Comparison of ENCODE assay signal across 1 cellular context in the genomic region with DNA sequence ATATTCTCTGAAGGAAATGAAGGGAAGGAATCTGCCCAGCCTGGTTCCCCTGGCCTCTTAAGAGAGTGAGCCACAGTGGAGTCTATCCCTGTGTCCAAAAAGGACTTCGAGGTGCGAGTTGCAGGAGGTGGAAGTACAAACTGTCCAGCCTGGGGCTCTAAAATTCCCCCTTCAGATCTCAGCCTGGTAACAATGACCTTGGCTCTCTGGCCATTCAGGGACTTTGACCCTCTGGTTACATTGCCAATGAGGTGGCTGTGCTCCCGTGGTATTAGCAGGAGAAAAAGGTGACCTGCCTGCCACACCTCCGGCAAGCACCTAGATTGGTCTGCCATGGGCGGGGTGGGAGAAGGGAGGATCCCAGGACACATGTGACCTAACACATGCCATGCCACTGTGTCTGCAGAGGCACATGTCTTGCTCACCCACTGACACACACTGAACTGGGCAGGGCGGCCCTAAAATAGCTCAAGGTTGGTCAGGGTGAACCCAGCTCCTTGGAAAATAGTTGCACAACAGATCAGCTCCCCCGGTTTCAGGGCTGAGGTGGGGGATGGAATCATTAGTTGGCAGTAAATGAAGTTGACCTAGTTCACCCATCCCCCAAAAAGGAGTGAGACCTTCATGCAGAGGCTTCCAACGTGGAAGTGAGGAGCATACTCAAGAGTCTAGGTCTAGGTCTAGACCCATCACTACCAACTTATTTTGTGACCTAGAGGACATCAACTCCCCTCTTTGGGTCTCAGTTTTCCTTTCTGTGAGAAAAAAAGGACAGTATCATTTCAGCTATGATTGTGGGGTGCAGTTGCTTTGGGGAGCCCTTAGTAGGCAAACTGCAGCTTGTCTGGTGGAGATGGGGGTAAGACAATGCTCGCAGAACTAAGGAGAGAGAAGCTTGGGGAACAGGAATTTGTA.
TF ChIP-seq lines count a peak whose summit lies in the region.

No MANE protein-coding gene starts in this region.

TF ChIP-seq in HepG2, 621 proteins besides CTCF, POLR2A, EP300 and RAD21 (continued from another document and continues in another):
- TF ChIP-seq, protein P1, sequence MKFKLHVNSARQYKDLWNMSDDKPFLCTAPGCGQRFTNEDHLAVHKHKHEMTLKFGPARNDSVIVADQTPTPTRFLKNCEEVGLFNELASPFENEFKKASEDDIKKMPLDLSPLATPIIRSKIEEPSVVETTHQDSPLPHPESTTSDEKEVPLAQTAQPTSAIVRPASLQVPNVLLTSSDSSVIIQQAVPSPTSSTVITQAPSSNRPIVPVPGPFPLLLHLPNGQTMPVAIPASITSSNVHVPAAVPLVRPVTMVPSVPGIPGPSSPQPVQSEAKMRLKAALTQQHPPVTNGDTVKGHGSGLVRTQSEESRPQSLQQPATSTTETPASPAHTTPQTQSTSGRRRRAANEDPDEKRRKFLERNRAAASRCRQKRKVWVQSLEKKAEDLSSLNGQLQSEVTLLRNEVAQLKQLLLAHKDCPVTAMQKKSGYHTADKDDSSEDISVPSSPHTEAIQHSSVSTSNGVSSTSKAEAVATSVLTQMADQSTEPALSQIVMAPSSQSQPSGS (CRISPR knock-in tag; IDR thresholded peaks at IDR 0.05) = peak; percentile 71; the same call in 1 of the 2 replicates
- TF ChIP-seq CBX5 (CRISPR knock-in tag; IDR thresholded peaks at IDR 0.05; ENCODE audit: borderline replicate concordance) (peak; percentile 63; the same call in 1 of the 2 replicates), TARDBP (CRISPR knock-in tag; IDR thresholded peaks at IDR 0.05) (peak; percentile 49; the same call in 1 of the 2 replicates), MTF1 (CRISPR knock-in tag; IDR thresholded peaks at IDR 0.05) (no peak), ZNF569 (CRISPR knock-in tag; IDR thresholded peaks at IDR 0.05; ENCODE audit: borderline replicate concordance) (no peak), ZFP90 (CRISPR knock-in tag; IDR thresholded peaks at IDR 0.05; ENCODE audit: borderline replicate concordance) (peak; percentile 54; the same call in 1 of the 2 replicates), GATA4 (IDR thresholded peaks at IDR 0.05; ENCODE audit: borderline replicate concordance, low read depth) (no peak), ZMAT3 (CRISPR knock-in tag; conservative IDR thresholded peaks at IDR 0.05) (peak; percentile 86; the same call in 1 of the 2 replicates), KLF15 (CRISPR knock-in tag; IDR thresholded peaks at IDR 0.05; ENCODE audit: borderline replicate concordance) (no peak), MZF1 (CRISPR knock-in tag; IDR thresholded peaks at IDR 0.05; ENCODE audit: borderline replicate concordance) (peak; percentile 94), GABPB1 (CRISPR knock-in tag; IDR thresholded peaks at IDR 0.05) (peak; percentile 57; the same call in 1 of the 2 replicates), ZNF501 (CRISPR knock-in tag; IDR thresholded peaks at IDR 0.05) (peak; percentile 94), KDM5A (IDR thresholded peaks at IDR 0.05; ENCODE audit: borderline replicate concordance, low read length) (no peak), GATAD1 (CRISPR knock-in tag; IDR thresholded peaks at IDR 0.05) (peak; percentile 68; the same call in 1 of the 2 replicates), NCOA5 (CRISPR knock-in tag; IDR thresholded peaks at IDR 0.05) (0 out of 2 replicates have a peak, but pooled peaks have one; percentile 50), ONECUT2 (CRISPR knock-in tag; IDR thresholded peaks at IDR 0.05) (no peak), NR2F2 (IDR thresholded peaks at IDR 0.05; ENCODE audit: borderline replicate concordance, low read depth) (peak; percentile 36; the same call in 1 of the 2 replicates), ZNF180 (CRISPR knock-in tag; IDR thresholded peaks at IDR 0.05; ENCODE audit: borderline replicate concordance, low read depth) (no peak), EZH2 (conservative IDR thresholded peaks at IDR 0.05; ENCODE audit: low read depth, low read length) (no peak), ZNF841 (CRISPR knock-in tag; IDR thresholded peaks at IDR 0.05; ENCODE audit: borderline replicate concordance) (no peak), ZNF790 (CRISPR knock-in tag; IDR thresholded peaks at IDR 0.05; ENCODE audit: borderline replicate concordance) (no peak; the same call in 1 of the 2 replicates), TCF12 (IDR thresholded peaks at IDR 0.05) (no peak), TCF12 (CRISPR knock-in tag; IDR thresholded peaks at IDR 0.05) (peak; percentile 81; the same call in 1 of the 2 replicates), CENPT (CRISPR knock-in tag; IDR thresholded peaks at IDR 0.05; ENCODE audit: low read depth) (no peak), ZNF670 (CRISPR knock-in tag; IDR thresholded peaks at IDR 0.05; ENCODE audit: borderline replicate concordance) (peak; percentile 56; the same call in 1 of the 2 replicates), NFRKB (IDR thresholded peaks at IDR 0.05) (no peak), YY1 (IDR thresholded peaks at IDR 0.05; ENCODE audit: insufficient read depth, insufficient replicate concordance, low read depth, low read length) (peak; percentile 35), ARNT (IDR thresholded peaks at IDR 0.05) (no peak), ZNF652 (CRISPR knock-in tag; IDR thresholded peaks at IDR 0.05; ENCODE audit: borderline replicate concordance, low read depth) (peak; percentile 53), RNF2 (conservative IDR thresholded peaks at IDR 0.05; ENCODE audit: low read depth) (peak; percentile 98), MED13 (CRISPR knock-in tag; IDR thresholded peaks at IDR 0.05) (peak; percentile 62; the same call in 1 of the 2 replicates), POLR2AphosphoS5 (IDR thresholded peaks at IDR 0.05; ENCODE audit: low read depth, low read length) (no peak; the same call in 1 of the 2 replicates), GATAD2A (CRISPR knock-in tag; IDR thresholded peaks at IDR 0.05) (peak; percentile 91), NR2C2 (CRISPR knock-in tag; IDR thresholded peaks at IDR 0.05; ENCODE audit: borderline replicate concordance) (peak; percentile 57), TEAD2 (CRISPR knock-in tag; IDR thresholded peaks at IDR 0.05) (0 out of 2 replicates have a peak, but pooled peaks have one; percentile 58), BCL6 (CRISPR knock-in tag; IDR thresholded peaks at IDR 0.05) (peak; percentile 87), ZEB1 (IDR thresholded peaks at IDR 0.05; ENCODE audit: insufficient replicate concordance, low read depth) (peak; percentile 80), BRCA1 (CRISPR knock-in tag; IDR thresholded peaks at IDR 0.05) (peak; percentile 71; the same call in 1 of the 2 replicates), RORA (CRISPR knock-in tag; IDR thresholded peaks at IDR 0.05) (no peak), ZNF451 (CRISPR knock-in tag; IDR thresholded peaks at IDR 0.05) (no peak), ZNF354B (CRISPR knock-in tag; IDR thresholded peaks at IDR 0.05) (no peak), PAX8 (CRISPR knock-in tag; IDR thresholded peaks at IDR 0.05; ENCODE audit: borderline replicate concordance) (no peak), GTF2F1 (IDR thresholded peaks at IDR 0.05; ENCODE audit: low read length) (no peak; the same call in 1 of the 2 replicates)
- TF ChIP-seq, protein P2, sequence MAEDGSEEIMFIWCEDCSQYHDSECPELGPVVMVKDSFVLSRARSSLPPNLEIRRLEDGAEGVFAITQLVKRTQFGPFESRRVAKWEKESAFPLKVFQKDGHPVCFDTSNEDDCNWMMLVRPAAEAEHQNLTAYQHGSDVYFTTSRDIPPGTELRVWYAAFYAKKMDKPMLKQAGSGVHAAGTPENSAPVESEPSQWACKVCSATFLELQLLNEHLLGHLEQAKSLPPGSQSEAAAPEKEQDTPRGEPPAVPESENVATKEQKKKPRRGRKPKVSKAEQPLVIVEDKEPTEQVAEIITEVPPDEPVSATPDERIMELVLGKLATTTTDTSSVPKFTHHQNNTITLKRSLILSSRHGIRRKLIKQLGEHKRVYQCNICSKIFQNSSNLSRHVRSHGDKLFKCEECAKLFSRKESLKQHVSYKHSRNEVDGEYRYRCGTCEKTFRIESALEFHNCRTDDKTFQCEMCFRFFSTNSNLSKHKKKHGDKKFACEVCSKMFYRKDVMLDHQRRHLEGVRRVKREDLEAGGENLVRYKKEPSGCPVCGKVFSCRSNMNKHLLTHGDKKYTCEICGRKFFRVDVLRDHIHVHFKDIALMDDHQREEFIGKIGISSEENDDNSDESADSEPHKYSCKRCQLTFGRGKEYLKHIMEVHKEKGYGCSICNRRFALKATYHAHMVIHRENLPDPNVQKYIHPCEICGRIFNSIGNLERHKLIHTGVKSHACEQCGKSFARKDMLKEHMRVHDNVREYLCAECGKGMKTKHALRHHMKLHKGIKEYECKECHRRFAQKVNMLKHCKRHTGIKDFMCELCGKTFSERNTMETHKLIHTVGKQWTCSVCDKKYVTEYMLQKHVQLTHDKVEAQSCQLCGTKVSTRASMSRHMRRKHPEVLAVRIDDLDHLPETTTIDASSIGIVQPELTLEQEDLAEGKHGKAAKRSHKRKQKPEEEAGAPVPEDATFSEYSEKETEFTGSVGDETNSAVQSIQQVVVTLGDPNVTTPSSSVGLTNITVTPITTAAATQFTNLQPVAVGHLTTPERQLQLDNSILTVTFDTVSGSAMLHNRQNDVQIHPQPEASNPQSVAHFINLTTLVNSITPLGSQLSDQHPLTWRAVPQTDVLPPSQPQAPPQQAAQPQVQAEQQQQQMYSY (CRISPR knock-in tag; IDR thresholded peaks at IDR 0.05) = no peak
- TF ChIP-seq, protein P3, sequence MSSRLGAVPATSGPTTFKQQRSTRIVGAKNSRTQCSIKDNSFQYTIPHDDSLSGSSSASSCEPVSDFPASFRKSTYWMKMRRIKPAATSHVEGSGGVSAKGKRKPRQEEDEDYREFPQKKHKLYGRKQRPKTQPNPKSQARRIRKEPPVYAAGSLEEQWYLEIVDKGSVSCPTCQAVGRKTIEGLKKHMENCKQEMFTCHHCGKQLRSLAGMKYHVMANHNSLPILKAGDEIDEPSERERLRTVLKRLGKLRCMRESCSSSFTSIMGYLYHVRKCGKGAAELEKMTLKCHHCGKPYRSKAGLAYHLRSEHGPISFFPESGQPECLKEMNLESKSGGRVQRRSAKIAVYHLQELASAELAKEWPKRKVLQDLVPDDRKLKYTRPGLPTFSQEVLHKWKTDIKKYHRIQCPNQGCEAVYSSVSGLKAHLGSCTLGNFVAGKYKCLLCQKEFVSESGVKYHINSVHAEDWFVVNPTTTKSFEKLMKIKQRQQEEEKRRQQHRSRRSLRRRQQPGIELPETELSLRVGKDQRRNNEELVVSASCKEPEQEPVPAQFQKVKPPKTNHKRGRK (CRISPR knock-in tag; IDR thresholded peaks at IDR 0.05) = no peak
- TF ChIP-seq, protein P4, sequence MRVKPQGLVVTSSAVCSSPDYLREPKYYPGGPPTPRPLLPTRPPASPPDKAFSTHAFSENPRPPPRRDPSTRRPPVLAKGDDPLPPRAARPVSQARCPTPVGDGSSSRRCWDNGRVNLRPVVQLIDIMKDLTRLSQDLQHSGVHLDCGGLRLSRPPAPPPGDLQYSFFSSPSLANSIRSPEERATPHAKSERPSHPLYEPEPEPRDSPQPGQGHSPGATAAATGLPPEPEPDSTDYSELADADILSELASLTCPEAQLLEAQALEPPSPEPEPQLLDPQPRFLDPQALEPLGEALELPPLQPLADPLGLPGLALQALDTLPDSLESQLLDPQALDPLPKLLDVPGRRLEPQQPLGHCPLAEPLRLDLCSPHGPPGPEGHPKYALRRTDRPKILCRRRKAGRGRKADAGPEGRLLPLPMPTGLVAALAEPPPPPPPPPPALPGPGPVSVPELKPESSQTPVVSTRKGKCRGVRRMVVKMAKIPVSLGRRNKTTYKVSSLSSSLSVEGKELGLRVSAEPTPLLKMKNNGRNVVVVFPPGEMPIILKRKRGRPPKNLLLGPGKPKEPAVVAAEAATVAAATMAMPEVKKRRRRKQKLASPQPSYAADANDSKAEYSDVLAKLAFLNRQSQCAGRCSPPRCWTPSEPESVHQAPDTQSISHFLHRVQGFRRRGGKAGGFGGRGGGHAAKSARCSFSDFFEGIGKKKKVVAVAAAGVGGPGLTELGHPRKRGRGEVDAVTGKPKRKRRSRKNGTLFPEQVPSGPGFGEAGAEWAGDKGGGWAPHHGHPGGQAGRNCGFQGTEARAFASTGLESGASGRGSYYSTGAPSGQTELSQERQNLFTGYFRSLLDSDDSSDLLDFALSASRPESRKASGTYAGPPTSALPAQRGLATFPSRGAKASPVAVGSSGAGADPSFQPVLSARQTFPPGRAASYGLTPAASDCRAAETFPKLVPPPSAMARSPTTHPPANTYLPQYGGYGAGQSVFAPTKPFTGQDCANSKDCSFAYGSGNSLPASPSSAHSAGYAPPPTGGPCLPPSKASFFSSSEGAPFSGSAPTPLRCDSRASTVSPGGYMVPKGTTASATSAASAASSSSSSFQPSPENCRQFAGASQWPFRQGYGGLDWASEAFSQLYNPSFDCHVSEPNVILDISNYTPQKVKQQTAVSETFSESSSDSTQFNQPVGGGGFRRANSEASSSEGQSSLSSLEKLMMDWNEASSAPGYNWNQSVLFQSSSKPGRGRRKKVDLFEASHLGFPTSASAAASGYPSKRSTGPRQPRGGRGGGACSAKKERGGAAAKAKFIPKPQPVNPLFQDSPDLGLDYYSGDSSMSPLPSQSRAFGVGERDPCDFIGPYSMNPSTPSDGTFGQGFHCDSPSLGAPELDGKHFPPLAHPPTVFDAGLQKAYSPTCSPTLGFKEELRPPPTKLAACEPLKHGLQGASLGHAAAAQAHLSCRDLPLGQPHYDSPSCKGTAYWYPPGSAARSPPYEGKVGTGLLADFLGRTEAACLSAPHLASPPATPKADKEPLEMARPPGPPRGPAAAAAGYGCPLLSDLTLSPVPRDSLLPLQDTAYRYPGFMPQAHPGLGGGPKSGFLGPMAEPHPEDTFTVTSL (CRISPR knock-in tag; IDR thresholded peaks at IDR 0.05; ENCODE audit: borderline replicate concordance) = peak; percentile 53; the same call in 1 of the 2 replicates
- TF ChIP-seq, protein P5, sequence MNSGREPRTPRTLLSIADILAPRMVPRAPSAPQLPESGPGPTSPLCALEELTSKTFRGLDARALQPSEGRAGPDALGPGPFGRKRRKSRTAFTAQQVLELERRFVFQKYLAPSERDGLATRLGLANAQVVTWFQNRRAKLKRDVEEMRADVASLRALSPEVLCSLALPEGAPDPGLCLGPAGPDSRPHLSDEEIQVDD (CRISPR knock-in tag; IDR thresholded peaks at IDR 0.05; ENCODE audit: borderline replicate concordance) = peak; percentile 89
- TF ChIP-seq, protein P6, sequence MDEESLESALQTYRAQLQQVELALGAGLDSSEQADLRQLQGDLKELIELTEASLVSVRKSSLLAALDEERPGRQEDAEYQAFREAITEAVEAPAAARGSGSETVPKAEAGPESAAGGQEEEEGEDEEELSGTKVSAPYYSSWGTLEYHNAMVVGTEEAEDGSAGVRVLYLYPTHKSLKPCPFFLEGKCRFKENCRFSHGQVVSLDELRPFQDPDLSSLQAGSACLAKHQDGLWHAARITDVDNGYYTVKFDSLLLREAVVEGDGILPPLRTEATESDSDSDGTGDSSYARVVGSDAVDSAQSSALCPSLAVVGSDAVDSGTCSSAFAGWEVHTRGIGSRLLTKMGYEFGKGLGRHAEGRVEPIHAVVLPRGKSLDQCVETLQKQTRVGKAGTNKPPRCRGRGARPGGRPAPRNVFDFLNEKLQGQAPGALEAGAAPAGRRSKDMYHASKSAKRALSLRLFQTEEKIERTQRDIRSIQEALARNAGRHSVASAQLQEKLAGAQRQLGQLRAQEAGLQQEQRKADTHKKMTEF (CRISPR knock-in tag; IDR thresholded peaks at IDR 0.05) = peak; percentile 67
- TF ChIP-seq, protein P7, sequence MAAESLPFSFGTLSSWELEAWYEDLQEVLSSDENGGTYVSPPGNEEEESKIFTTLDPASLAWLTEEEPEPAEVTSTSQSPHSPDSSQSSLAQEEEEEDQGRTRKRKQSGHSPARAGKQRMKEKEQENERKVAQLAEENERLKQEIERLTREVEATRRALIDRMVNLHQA (CRISPR knock-in tag; IDR thresholded peaks at IDR 0.05) = no peak
- TF ChIP-seq, protein P8, sequence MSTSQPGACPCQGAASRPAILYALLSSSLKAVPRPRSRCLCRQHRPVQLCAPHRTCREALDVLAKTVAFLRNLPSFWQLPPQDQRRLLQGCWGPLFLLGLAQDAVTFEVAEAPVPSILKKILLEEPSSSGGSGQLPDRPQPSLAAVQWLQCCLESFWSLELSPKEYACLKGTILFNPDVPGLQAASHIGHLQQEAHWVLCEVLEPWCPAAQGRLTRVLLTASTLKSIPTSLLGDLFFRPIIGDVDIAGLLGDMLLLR (CRISPR knock-in tag; IDR thresholded peaks at IDR 0.05) = peak; percentile 89
